9 cellular contexts compared by ENCODE assay signal in genomic region chr6:33407132-33407718, GRCh38. TPM values are rescaled to one million over a fixed set of nuclear protein-coding genes. Genes with fewer than 3 reads are reported as not detected.
A peak's percentile ranks its signal among the peaks of the same experiment; 100 is the strongest.
DNase-seq lines count a peak whose midpoint lies in the region; ATAC-seq and TF ChIP-seq lines count a peak whose summit lies in the region.
"Had no signal": no experiment of that assay in that cellular context is flagged by ENCODE, and none has a peak within 500 bp of the region (broad histone marks: within the 10 kb centered on the region; RNA-seq: fewer than 3 reads in every experiment).

No MANE protein-coding gene starts in this region.

- no peak overlapping the region for H3K4me3 Mint-ChIP-seq in stimulated activated naive CD8-positive, alpha-beta T cell treated with anti-CD3 and anti-CD28 coated beads, Interleukin-15, amount 100 ng/mL, for 72 hours

- peak; percentile 70 for TF ChIP-seq RAD21 in SK-N-SH (IDR thresholded peaks at IDR 0.05; ENCODE audit: low read length)

- no peaks in the 10 kb centered on the region for H3K27me3 Mint-ChIP-seq in stimulated activated naive CD8-positive, alpha-beta T cell treated with anti-CD3 and anti-CD28 coated beads, Interleukin-15, amount 100 ng/mL, for 72 hours

- intact Hi-C loops in sciatic nerve (cut with DNase I): no loop called here
- intact Hi-C loops in posterior vena cava (cut with DNase I): no loop called here

- peaks cover 12 to 34% of the 10 kb centered on the region in 2 experiments for H3K36me3 ChIP-seq in SK-N-SH (replicated peaks in 1 of 2; ENCODE audit: control insufficient read depth in 1 of 2, insufficient read depth in 2 of 2, low read length in 1 of 2)

- H3K27me3 ChIP-seq in AG04450 (ENCODE audit: control insufficient read depth, insufficient read depth, low read length): no peaks in the 10 kb centered on the region
- no peaks in the 10 kb centered on the region for H3K27me3 ChIP-seq in SK-N-SH (ENCODE audit: insufficient read depth)

- H3F3A ChIP-seq in SK-N-SH (replicated peaks; ENCODE audit: insufficient read depth): peaks cover 45% of the 10 kb centered on the region

- CTCF ChIA-PET in AG04450 (lab: Charles Lee) (interaction anchor here (0.6 to 2.3 kb wide), 4 partner anchors 17 to 523 kb away, joined by 3 to 11 read pairs (median 4); partner anchors contain the start of gene B3GALT4), SK-N-SH (lab: Yijun Ruan, JAX) (interaction anchor here (0.6 to 2.6 kb wide), 6 partner anchors 10 to 129 kb away, joined by 3 to 8 read pairs (median 4); partner anchors contain the start of gene KIFC1)

- no peak for DNase-seq in AG04450 (ENCODE audit: low read depth, low spot score)
- DNase-seq in GM03348 (ENCODE audit: low spot score): peak; percentile 41
- no peak for DNase-seq in SK-N-SH
- peak; percentile 78 for DNase-seq in fibroblast of villous mesenchyme (ENCODE audit: low read depth)
- DNase-seq in sciatic nerve (ENCODE audit: low spot score): no peak
- no peak for DNase-seq in stimulated activated naive CD8-positive, alpha-beta T cell treated with anti-CD3 and anti-CD28 coated beads, Interleukin-15, amount 100 ng/mL, for 72 hours
- DNase-seq in activated CD8-positive, alpha-beta memory T cell treated with anti-CD3 and anti-CD28 coated beads for 24 hours: no peak
- no peak for DNase-seq in posterior vena cava (ENCODE audit: low spot score)
- DNase-seq: T-helper 1 cell had no signal

- H2AFZ ChIP-seq in SK-N-SH (ENCODE audit: low read depth): no peak overlapping the region

- H3K4me2 ChIP-seq in SK-N-SH: no peak overlapping the region

- no peaks in the 10 kb centered on the region for H3K9me3 Mint-ChIP-seq in stimulated activated naive CD8-positive, alpha-beta T cell treated with anti-CD3 and anti-CD28 coated beads, Interleukin-15, amount 100 ng/mL, for 72 hours

- peaks cover 24% of the 10 kb centered on the region for H3K4me1 Mint-ChIP-seq in stimulated activated naive CD8-positive, alpha-beta T cell treated with anti-CD3 and anti-CD28 coated beads, Interleukin-15, amount 100 ng/mL, for 72 hours

- no peak overlapping the region for H3K27ac Mint-ChIP-seq in stimulated activated naive CD8-positive, alpha-beta T cell treated with anti-CD3 and anti-CD28 coated beads, Interleukin-15, amount 100 ng/mL, for 72 hours

- ATAC-seq in sciatic nerve: no peak
- ATAC-seq in stimulated activated naive CD8-positive, alpha-beta T cell treated with anti-CD3 and anti-CD28 coated beads, Interleukin-15, amount 100 ng/mL, for 72 hours: no peak

- H3K9me3 ChIP-seq in AG04450 (ENCODE audit: control insufficient read depth, insufficient read depth, low read length) (no peaks in the 10 kb centered on the region), SK-N-SH (no peaks in the 10 kb centered on the region)

- H3K27ac ChIP-seq in AG04450 (ENCODE audit: low read depth, low read length): peak overlapping the region; percentile 21
- peak overlapping the region in 1 of 2 experiments; percentile 30; a peak in 1 of 4 replicates for H3K27ac ChIP-seq in SK-N-SH (ENCODE audit: low read depth in 2 of 2, low read length in 1 of 2)

- peaks cover 0 to 10% of the 10 kb centered on the region in 2 experiments; a peak in 1 of 4 replicates for H3K4me1 ChIP-seq in SK-N-SH (ENCODE audit: control insufficient read depth in 1 of 2, insufficient read depth in 2 of 2, low read depth in 1 of 2, low read length in 1 of 2)

- WGBS in SK-N-SH (ENCODE audit: low lambda C conversion rate): 91% methylated on average over 5 of the region's 5 CpGs

- no peak overlapping the region for H3K9ac ChIP-seq in SK-N-SH

- H3K79me2 ChIP-seq in SK-N-SH (ENCODE audit: insufficient read depth): peaks cover 28% of the 10 kb centered on the region

- no peaks in the 10 kb centered on the region for H4K20me1 ChIP-seq in SK-N-SH (ENCODE audit: insufficient read depth)

- H3K9me2 ChIP-seq in SK-N-SH: no peaks in the 10 kb centered on the region

- TF ChIP-seq EP300 in SK-N-SH (IDR thresholded peaks at IDR 0.05; ENCODE audit: borderline replicate concordance in 1 of 2, low read depth in 1 of 2, low read length in 1 of 2): no peak

- H3K4me3 ChIP-seq in AG04450 (ENCODE audit: low read depth, low read length) (no peak overlapping the region), SK-N-SH (ENCODE audit: low read depth in 2 of 2, low read length in 1 of 2) (no peak overlapping the region), fibroblast of villous mesenchyme (ENCODE audit: low read depth, low read length) (no peak overlapping the region)

- POLR2A ChIA-PET in AG04450 (lab: Yijun Ruan, JAX) (interaction anchor here (0.6 kb wide), 1 partner anchor 237 kb away, joined by 3 read pairs; no protein-coding TSS in a partner anchor), SK-N-SH (lab: Yijun Ruan, JAX) (no interaction called here)

- peak; percentile 35; the same call in 1 of the 2 replicates for TF ChIP-seq CTCF in AG04450 (IDR thresholded peaks at IDR 0.05; ENCODE audit: low read depth, low read length)
- peak; percentile 59 for TF ChIP-seq CTCF in SK-N-SH (IDR thresholded peaks at IDR 0.05)
- peak; percentile 46 for TF ChIP-seq CTCF in fibroblast of villous mesenchyme (IDR thresholded peaks at IDR 0.05; ENCODE audit: insufficient read depth, low read depth, low read length)

TF ChIP-seq in SK-N-SH, 30 proteins besides CTCF, POLR2A, EP300 and RAD21 (continues in another document):
- no peak for TF ChIP-seq MXI1 (IDR thresholded peaks at IDR 0.05; ENCODE audit: low read depth, low read length)
- no peak for TF ChIP-seq USF1 (IDR thresholded peaks at IDR 0.05; ENCODE audit: borderline replicate concordance, low read depth)
- no peak for TF ChIP-seq ZBTB33 (IDR thresholded peaks at IDR 0.05; ENCODE audit: borderline replicate concordance, low read depth)
- TF ChIP-seq SMC3 (IDR thresholded peaks at IDR 0.05; ENCODE audit: low read depth, low read length): peak; percentile 27; the same call in 1 of the 2 replicates
- TF ChIP-seq MEF2A (IDR thresholded peaks at IDR 0.05; ENCODE audit: borderline replicate concordance, low read depth): no peak
- no peak for TF ChIP-seq SIN3A (IDR thresholded peaks at IDR 0.05; ENCODE audit: borderline replicate concordance, low read depth, low read length)

RNA-seq across cellular contexts. Expression of gene PHF1, which starts 3.6 kb away (rescaled TPM):
- 26.6 and 29.7 TPM in 2 replicates for polyA plus RNA-seq in AG04450 (2011; rRNA removed)
- polyA minus RNA-seq in AG04450 (2011; rRNA and poly(A)+ RNA removed): 23.6 and 32.0 TPM in 2 replicates
- polyA plus RNA-seq in SK-N-SH (2012; rRNA removed): 48.7 and 59.0 TPM in 2 replicates
- polyA plus RNA-seq in SK-N-SH (2012; cell fraction: cytosol; rRNA removed): 17.7 and 25.5 TPM in 2 replicates
- polyA plus RNA-seq in SK-N-SH (2012; cell fraction: nucleus; rRNA removed): 250 and 323 TPM in 2 replicates
- total RNA-seq in fibroblast of villous mesenchyme: 21.6 and 30.2 TPM in 2 replicates
- total RNA-seq in sciatic nerve: 107 TPM
- total RNA-seq in posterior vena cava: 10 to 100 TPM; 46.3 to 67.6 TPM

RNA-seq across cellular contexts. Expression of gene CUTA, which starts 10.7 kb away (rescaled TPM):
- polyA plus RNA-seq in AG04450 (2011; rRNA removed) (298 and 340 TPM in 2 replicates), SK-N-SH (2012; rRNA removed) (349 and 444 TPM in 2 replicates)
- polyA minus RNA-seq in AG04450 (2011; rRNA and poly(A)+ RNA removed): 153 and 179 TPM in 2 replicates
- polyA plus RNA-seq in SK-N-SH (2012; cell fraction: cytosol; rRNA removed): 337 and 359 TPM in 2 replicates
- 318 and 652 TPM in 2 replicates for polyA plus RNA-seq in SK-N-SH (2012; cell fraction: nucleus; rRNA removed)
- total RNA-seq in fibroblast of villous mesenchyme (155 and 201 TPM in 2 replicates), sciatic nerve (107 TPM), posterior vena cava (100 to 1,000 TPM; 107 to 110 TPM)

RNA-seq across cellular contexts. Expression of gene SYNGAP1, which starts 12.6 kb away (rescaled TPM):
- 5.3 and 6.5 TPM in 2 replicates for polyA plus RNA-seq in AG04450 (2011; rRNA removed)
- 7.9 and 9.1 TPM in 2 replicates for polyA minus RNA-seq in AG04450 (2011; rRNA and poly(A)+ RNA removed)
- 5.9 and 8.8 TPM in 2 replicates for polyA plus RNA-seq in SK-N-SH (2012; rRNA removed)
- polyA plus RNA-seq in SK-N-SH (2012; cell fraction: cytosol; rRNA removed): 3.2 and 3.9 TPM in 2 replicates
- polyA plus RNA-seq in SK-N-SH (2012; cell fraction: nucleus; rRNA removed): 38.1 and 40.3 TPM in 2 replicates
- 6.4 and 7.8 TPM in 2 replicates for total RNA-seq in fibroblast of villous mesenchyme
- total RNA-seq in sciatic nerve: 30.2 TPM
- total RNA-seq in posterior vena cava: 10 to 100 TPM; 15.4 to 19.3 TPM

RNA-seq across cellular contexts. Expression of gene KIFC1, which starts 15.6 kb away (rescaled TPM):
- 10.2 TPM in 2 replicates for polyA plus RNA-seq in AG04450 (2011; rRNA removed)
- polyA minus RNA-seq in AG04450 (2011; rRNA and poly(A)+ RNA removed): 13.0 and 14.6 TPM in 2 replicates
- 29.6 and 35.9 TPM in 2 replicates for polyA plus RNA-seq in SK-N-SH (2012; rRNA removed)
- 13.6 and 23.2 TPM in 2 replicates for polyA plus RNA-seq in SK-N-SH (2012; cell fraction: cytosol; rRNA removed)
- 40.0 and 48.8 TPM in 2 replicates for polyA plus RNA-seq in SK-N-SH (2012; cell fraction: nucleus; rRNA removed)
- total RNA-seq in fibroblast of villous mesenchyme: 20.0 and 34.5 TPM in 2 replicates
- total RNA-seq in sciatic nerve: 1.5 TPM
- total RNA-seq in posterior vena cava: 1 to 10 TPM in 1 of 2 donors, under 1 TPM in 1; 0.29 to 1.0 TPM

RNA-seq across cellular contexts. Expression of gene ZBTB9, which starts 47.2 kb away (rescaled TPM):
- polyA plus RNA-seq in AG04450 (2011; rRNA removed): 5.8 and 6.0 TPM in 2 replicates
- 7.7 and 8.0 TPM in 2 replicates for polyA minus RNA-seq in AG04450 (2011; rRNA and poly(A)+ RNA removed)
- 5.7 and 5.9 TPM in 2 replicates for polyA plus RNA-seq in SK-N-SH (2012; rRNA removed)
- polyA plus RNA-seq in SK-N-SH (2012; cell fraction: cytosol; rRNA removed): 4.4 and 5.3 TPM in 2 replicates
- polyA plus RNA-seq in SK-N-SH (2012; cell fraction: nucleus; rRNA removed): 17.4 and 20.9 TPM in 2 replicates
- 4.7 and 5.2 TPM in 2 replicates for total RNA-seq in fibroblast of villous mesenchyme
- 6.5 TPM for total RNA-seq in sciatic nerve
- total RNA-seq in posterior vena cava: 1 to 10 TPM; 3.9 to 5.0 TPM

Comparison
In these comparisons a context has a peak if more than half of its experiments do, and no peak if none do; other contexts are left out.
1. DNase-seq: peak in GM03348 (single experiment) and fibroblast of villous mesenchyme (single experiment); none in AG04450 (single experiment), SK-N-SH (single experiment), sciatic nerve (single experiment), stimulated activated naive CD8-positive, alpha-beta T cell treated with anti-CD3 and anti-CD28 coated beads, Interleukin-15, amount 100 ng/mL, for 72 hours (0 of 2), activated CD8-positive, alpha-beta memory T cell treated with anti-CD3 and anti-CD28 coated beads for 24 hours (single experiment) and posterior vena cava (single experiment).
2. Peak in every context shown above with its lines, with median percentiles within 50 percentile points of each other: CTCF ChIP-seq.